ENCODE assay signal across 8 cellular contexts in the genomic region with DNA sequence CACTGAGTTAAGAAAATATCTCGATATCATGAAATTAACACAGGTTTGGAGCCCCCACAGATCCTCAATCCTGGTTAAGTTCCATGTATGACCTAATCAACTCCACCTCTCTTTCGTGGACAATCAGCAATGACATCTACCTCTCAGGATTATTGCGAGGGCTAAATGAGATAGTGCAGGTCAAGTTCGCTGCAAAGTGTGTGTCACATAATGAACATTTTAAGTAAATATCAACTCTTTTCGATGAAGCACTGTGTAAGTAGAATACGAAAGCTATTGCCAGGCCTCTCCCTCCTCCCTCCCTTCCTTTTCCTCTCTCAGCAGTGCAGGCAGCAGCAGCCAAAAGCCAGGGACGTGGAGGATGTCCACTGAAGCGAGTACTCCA. TPM values are rescaled to one million over a fixed set of nuclear protein-coding genes. Genes with fewer than 3 reads are reported as not detected.
DNase-seq lines count a peak whose midpoint lies in the region; ATAC-seq and TF ChIP-seq lines count a peak whose summit lies in the region.

No MANE protein-coding gene starts in this region.

- H3K27ac ChIP-seq in layer of hippocampus (ENCODE audit: low read depth, low read length), result peak overlapping the region; percentile 84
- peak overlapping the region; percentile 73 to 100 (median 96) for H3K27ac ChIP-seq in tibial nerve

- H3K4me3 Mint-ChIP-seq in activated naive CD4-positive, alpha-beta T cell treated with anti-CD3 and anti-CD28 coated beads for 36 hours, result peak overlapping the region; percentile 98
- H3K4me3 Mint-ChIP-seq in activated naive CD8-positive, alpha-beta T cell treated with anti-CD3 and anti-CD28 coated beads for 36 hours, result peak overlapping the region; percentile 91

- H3K9me3 ChIP-seq in tibial nerve, result no peaks in the 10 kb centered on the region

- CTCF ChIA-PET in activated naive CD4-positive, alpha-beta T cell treated with anti-CD3 and anti-CD28 coated beads for 36 hours (lab: Charles Lee), result interaction anchor here (1.2 kb wide), 1 partner anchor 11 kb away, joined by 5 read pairs; no protein-coding TSS in a partner anchor

- H3K36me3 ChIP-seq in tibial nerve, result no peaks in the 10 kb centered on the region

- H3K4me1 ChIP-seq in tibial nerve, result peaks cover 0 to 39% (median 16%) of the 10 kb centered on the region in 4 donors

- 1 to 5% methylated on average over 8 of the region's 8 CpGs for WGBS in tibial nerve, 2 donors

- no peak for DNase-seq in activated naive CD4-positive, alpha-beta T cell treated with anti-CD3 and anti-CD28 coated beads for 36 hours
- DNase-seq in activated naive CD4-positive, alpha-beta T cell treated with anti-CD3 and anti-CD28 coated beads, Interleukin-2, amount 50 U/mL, for 16 hours, result no peak
- no peak for DNase-seq in activated naive CD8-positive, alpha-beta T cell treated with anti-CD3 and anti-CD28 coated beads for 36 hours
- DNase-seq in tibial nerve (ENCODE audit: low spot score in 2 of 2) (no peak), occipital lobe (lab: John Stamatoyannopoulos, UW) (no peak), retina (no peak)

- peak overlapping the region in 3 of 4 donors; percentile 83 to 88 (median 84) for H3K4me3 ChIP-seq in tibial nerve

- H3K4me1 Mint-ChIP-seq in activated naive CD4-positive, alpha-beta T cell treated with anti-CD3 and anti-CD28 coated beads for 36 hours (ENCODE audit: low read depth), result peaks cover 26% of the 10 kb centered on the region
- peaks cover 34% of the 10 kb centered on the region for H3K4me1 Mint-ChIP-seq in activated naive CD8-positive, alpha-beta T cell treated with anti-CD3 and anti-CD28 coated beads for 36 hours

- no peak for TF ChIP-seq EP300 in tibial nerve (IDR thresholded peaks at IDR 0.05)

- no peak for TF ChIP-seq POLR2A in tibial nerve (IDR thresholded peaks at IDR 0.05)

- H3K27me3 ChIP-seq in layer of hippocampus (ENCODE audit: control insufficient read depth, insufficient read depth, low read length) (no peaks in the 10 kb centered on the region), tibial nerve (no peaks in the 10 kb centered on the region)

- H3K27me3 Mint-ChIP-seq in activated naive CD4-positive, alpha-beta T cell treated with anti-CD3 and anti-CD28 coated beads for 36 hours (ENCODE audit: low read depth), result no peaks in the 10 kb centered on the region
- no peaks in the 10 kb centered on the region for H3K27me3 Mint-ChIP-seq in activated naive CD8-positive, alpha-beta T cell treated with anti-CD3 and anti-CD28 coated beads for 36 hours

- TF ChIP-seq CTCF in tibial nerve (IDR thresholded peaks at IDR 0.05), result no peak

- no peak overlapping the region for H3K27ac Mint-ChIP-seq in activated naive CD4-positive, alpha-beta T cell treated with anti-CD3 and anti-CD28 coated beads for 36 hours
- H3K27ac Mint-ChIP-seq in activated naive CD8-positive, alpha-beta T cell treated with anti-CD3 and anti-CD28 coated beads for 36 hours, result peak overlapping the region; percentile 87

- peaks cover 1% of the 10 kb centered on the region for H3K36me3 Mint-ChIP-seq in activated naive CD4-positive, alpha-beta T cell treated with anti-CD3 and anti-CD28 coated beads for 36 hours (ENCODE audit: low read depth)
- no peaks in the 10 kb centered on the region for H3K36me3 Mint-ChIP-seq in activated naive CD8-positive, alpha-beta T cell treated with anti-CD3 and anti-CD28 coated beads for 36 hours

- H3K9me3 Mint-ChIP-seq in activated naive CD4-positive, alpha-beta T cell treated with anti-CD3 and anti-CD28 coated beads for 36 hours, result no peaks in the 10 kb centered on the region
- no peaks in the 10 kb centered on the region for H3K9me3 Mint-ChIP-seq in activated naive CD8-positive, alpha-beta T cell treated with anti-CD3 and anti-CD28 coated beads for 36 hours

- ATAC-seq in HG02970 (IDR thresholded peaks at IDR 0.05; ENCODE audit: low FRiP score, unreplicated experiment), result no peak

- intact Hi-C loops in activated naive CD4-positive, alpha-beta T cell treated with anti-CD3 and anti-CD28 coated beads for 36 hours (cut with micrococcal nuclease), result loop anchor here (1.0 to 5.0 kb wide), 2 partner anchors 113 to 284 kb away; a partner anchor contains a TSS

RNA-seq across cellular contexts. Expression of a gene that starts 0.4 kb away (rescaled TPM):
- total RNA-seq in activated naive CD4-positive, alpha-beta T cell treated with anti-CD3 and anti-CD28 coated beads for 36 hours, result 1 to 10 TPM; 3.9 to 6.5 TPM
- 1 to 10 TPM; 2.0 to 2.4 TPM for total RNA-seq in activated naive CD8-positive, alpha-beta T cell treated with anti-CD3 and anti-CD28 coated beads for 36 hours
- total RNA-seq in tibial nerve, result 10 to 100 TPM; 27.3 to 38.9 (median 31.6) TPM
- 130 TPM for total RNA-seq in occipital lobe
